In genomic region chr13:25771641-25772478, GRCh38 we compare ENCODE assay signal across 19 cellular contexts.
DNase-seq lines count a peak whose midpoint lies in the region; ATAC-seq and TF ChIP-seq lines count a peak whose summit lies in the region.
"Had no signal": no experiment of that assay in that cellular context is flagged by ENCODE, and none has a peak within 500 bp of the region (broad histone marks: within the 10 kb centered on the region; RNA-seq: fewer than 3 reads in every experiment).

No MANE protein-coding gene starts in this region.

- H3K36me3 ChIP-seq in HEK293 (ENCODE audit: control insufficient read depth in 2 of 2, insufficient read depth in 1 of 2, low read length in 2 of 2) (no peaks in the 10 kb centered on the region), SK-N-MC (ENCODE audit: insufficient read depth, low read length) (no peaks in the 10 kb centered on the region), HAP-1 (replicated peaks) (no peaks in the 10 kb centered on the region)
- H3K36me3 ChIP-seq: right lobe of liver had no signal

- no peak overlapping the region for H3K9ac ChIP-seq in SK-N-MC (ENCODE audit: insufficient read length)

- no peak for DNase-seq in SK-N-MC (ENCODE audit: low read depth, low spot score)
- DNase-seq in foreskin keratinocyte: peak; percentile 57 to 77
- peak; percentile 29 for DNase-seq in skeletal muscle cell (ENCODE audit: low read depth)
- DNase-seq in HAP-1 (ENCODE audit: low spot score in 2 of 2): no peak
- DNase-seq: activated CD4-positive, alpha-beta T cell treated with anti-CD3 and anti-CD28 coated beads, Interleukin-2, amount 10 ng/mL, durations not matched to agents 7 days and 5 days; activated CD8-positive, alpha-beta memory T cell treated with anti-CD3 and anti-CD28 coated beads, Interleukin-2, amount 50 U/mL, for 48 hours; activated gamma-delta T cell; amygdala; HFFc6; hypothalamus; KG1; mucosa of descending colon; occipital lobe; right lobe of liver; stimulated activated CD4-positive, alpha-beta T cell treated with anti-CD3 and anti-CD28 coated beads, Interleukin-2, amount 100 ng/mL, for 24 hours had no signal

- H3K9me3 ChIP-seq in HEK293 (ENCODE audit: control insufficient read depth, insufficient read depth, low read depth, low read length): no peaks in the 10 kb centered on the region
- H3K9me3 ChIP-seq in SK-N-MC (ENCODE audit: low read depth, low read length): no peaks in the 10 kb centered on the region
- H3K9me3 ChIP-seq in HAP-1: no peaks in the 10 kb centered on the region
- H3K9me3 ChIP-seq: mucosa of descending colon, right lobe of liver had no signal

- TF ChIP-seq CTCF in HEK293 (tag by site-specific recombination; IDR thresholded peaks at IDR 0.05) (no peak), foreskin keratinocyte (conservative IDR thresholded peaks at IDR 0.05) (no peak)

- H3K27ac ChIP-seq in HEK293 (ENCODE audit: extremely low read depth, low read depth, low read length): no peak overlapping the region
- H3K27ac ChIP-seq in SK-N-MC: no peak overlapping the region
- peak overlapping the region; percentile 11 for H3K27ac ChIP-seq in foreskin keratinocyte
- H3K27ac ChIP-seq: right lobe of liver had no signal

- H3K4me3 ChIP-seq in HEK293 (ENCODE audit: low read depth, low read length): no peak overlapping the region
- H3K4me3 ChIP-seq in SK-N-MC: peak overlapping the region; percentile 59
- no peak overlapping the region for H3K4me3 ChIP-seq in skeletal muscle cell (ENCODE audit: low read depth, low read length)
- no peak overlapping the region for H3K4me3 ChIP-seq in HAP-1
- H3K4me3 ChIP-seq: mucosa of descending colon, right lobe of liver had no signal

- peak; percentile 75 for ATAC-seq in foreskin keratinocyte
- no peak for ATAC-seq in GM18861 (IDR thresholded peaks at IDR 0.05; ENCODE audit: unreplicated experiment)
- ATAC-seq in HG03442 (IDR thresholded peaks at IDR 0.05; ENCODE audit: unreplicated experiment): no peak
- ATAC-seq: mucosa of descending colon, Panc1, right lobe of liver had no signal

- CTCF ChIA-PET in HEK293 (lab: Yijun Ruan, JAX): interaction anchor here (0.6 to 0.8 kb wide), 2 partner anchors 197 to 205 kb away, joined by 3 read pairs; no protein-coding TSS in a partner anchor

- H3K27me3 ChIP-seq in foreskin keratinocyte (no peaks in the 10 kb centered on the region), HAP-1 (ENCODE audit: low read depth) (no peaks in the 10 kb centered on the region)
- H3K27me3 ChIP-seq: right lobe of liver had no signal

- peaks cover 6% of the 10 kb centered on the region for H3K4me1 ChIP-seq in HEK293 (ENCODE audit: control insufficient read depth, insufficient read depth, low read length)
- peaks cover 24% of the 10 kb centered on the region for H3K4me1 ChIP-seq in foreskin keratinocyte
- H3K4me1 ChIP-seq in HAP-1: no peaks in the 10 kb centered on the region
- H3K4me1 ChIP-seq: right lobe of liver had no signal

- in situ Hi-C loops in HAP-1 (cut with MboI; ENCODE audit: low sequenced_read_pairs): no loop called here

- POLR2A ChIA-PET in HEK293 (lab: Yijun Ruan, JAX): no interaction called here

TF ChIP-seq in HEK293, 187 proteins besides CTCF, POLR2A, EP300 and RAD21 (continues in another document):
- TF ChIP-seq ZNF398 (tag by site-specific recombination; IDR thresholded peaks at IDR 0.05) (no peak), FEZF1 (tag by site-specific recombination; IDR thresholded peaks at IDR 0.05) (peak; percentile 93), ZNF830 (tag by site-specific recombination; IDR thresholded peaks at IDR 0.05; ENCODE audit: low read depth) (no peak), BCL6B (tag by site-specific recombination; IDR thresholded peaks at IDR 0.05) (peak; percentile 35; the same call in 1 of the 2 replicates), ZNF776 (tag by site-specific recombination; IDR thresholded peaks at IDR 0.05; ENCODE audit: borderline replicate concordance) (no peak), SETDB1 (IDR thresholded peaks at IDR 0.05; ENCODE audit: insufficient read length, low read length) (no peak), BCL11B (tag by site-specific recombination; IDR thresholded peaks at IDR 0.05; ENCODE audit: low read depth) (no peak), SP2 (tag by site-specific recombination; IDR thresholded peaks at IDR 0.05) (no peak), PRDM6 (tag by site-specific recombination; IDR thresholded peaks at IDR 0.05) (peak; percentile 61), KLF17 (tag by site-specific recombination; IDR thresholded peaks at IDR 0.05) (no peak), ZBTB8A (tag by site-specific recombination; IDR thresholded peaks at IDR 0.05) (0 out of 2 replicates have a peak, but pooled peaks have one; percentile 16), ZNF660 (tag by site-specific recombination; IDR thresholded peaks at IDR 0.05) (no peak), ZNF555 (tag by site-specific recombination; conservative IDR thresholded peaks at IDR 0.05) (no peak), ZNF623 (tag by site-specific recombination; IDR thresholded peaks at IDR 0.05) (no peak), YY2 (tag by site-specific recombination; IDR thresholded peaks at IDR 0.05) (no peak), HOXD13 (CRISPR knock-in tag; IDR thresholded peaks at IDR 0.05; ENCODE audit: borderline replicate concordance) (no peak), ZNF404 (tag by site-specific recombination; IDR thresholded peaks at IDR 0.05) (no peak), ZNF843 (tag by site-specific recombination; IDR thresholded peaks at IDR 0.05) (peak; percentile 41; the same call in 1 of the 2 replicates)

Comparison
In these comparisons a context has a peak if more than half of its experiments do, and no peak if none do; other contexts are left out.
1. DNase-seq: peak in foreskin keratinocyte (2 of 2) and skeletal muscle cell (single experiment); none in SK-N-MC (single experiment) and HAP-1 (0 of 2).